In genomic region chr1:48472747-48473146, GRCh38 we compare ENCODE assay signal across 1 cellular context.
A peak's percentile ranks its signal among the peaks of the same experiment; 100 is the strongest.
TF ChIP-seq lines count a peak whose summit lies in the region.

No MANE protein-coding gene starts in this region.

TF ChIP-seq in K562, 482 proteins besides CTCF, POLR2A, EP300 and RAD21 (continued from another document):
- TF ChIP-seq ZNF408 (CRISPR knock-in tag; IDR thresholded peaks at IDR 0.05; ENCODE audit: low read depth) (no peak), JUNB (CRISPR knock-in tag; conservative IDR thresholded peaks at IDR 0.05) (no peak), CEBPB (tag; IDR thresholded peaks at IDR 0.05) (peak; percentile 64), ERF (CRISPR knock-in tag; IDR thresholded peaks at IDR 0.05) (no peak)
